29 cellular contexts compared by ENCODE assay signal in the genomic region with DNA sequence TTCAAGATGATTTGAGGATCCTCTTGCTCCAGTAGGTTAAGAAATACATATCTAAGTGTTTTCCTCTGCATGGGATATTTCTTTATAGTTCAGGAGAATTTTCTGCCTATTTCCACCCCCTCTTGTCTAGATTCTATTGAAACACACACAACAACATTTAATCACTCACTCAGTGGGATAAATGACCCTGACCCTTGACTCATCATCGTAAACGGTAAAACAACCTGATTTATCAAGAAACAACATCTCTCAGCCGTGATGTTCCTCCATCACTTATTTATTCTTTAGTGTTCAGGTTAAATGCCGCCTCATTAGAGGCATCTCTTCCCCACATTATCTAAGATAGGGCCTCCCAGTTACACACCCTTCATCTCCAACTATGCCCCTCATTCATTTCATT.
"Had no signal": no experiment of that assay in that cellular context is flagged by ENCODE, and none has a peak within 500 bp of the region (broad histone marks: within the 10 kb centered on the region; RNA-seq: fewer than 3 reads in every experiment).

No MANE protein-coding gene starts in this region.

- H3K4me1 ChIP-seq: adrenal gland, body of pancreas had no signal

- DNase-seq: activated B cell treated with CpG ODN at 0.5 μM for 24 hours; activated CD4-positive, alpha-beta memory T cell treated with anti-CD3 and anti-CD28 coated beads for 36 hours; activated CD4-positive, alpha-beta T cell treated with anti-CD3 and anti-CD28 coated beads for 4 hours; activated CD4-positive, alpha-beta T cell treated with anti-CD3 and anti-CD28 coated beads, Interleukin-2, amount 10 ng/mL, durations not matched to agents 24 days and 14 days; activated CD4-positive, alpha-beta T cell treated with anti-CD3 and anti-CD28 coated beads, Interleukin-2, amount 50 U/mL, for 1 hour; activated CD4-positive, alpha-beta T cell treated with anti-CD3 and anti-CD28 coated beads, Interleukin-2, amount 50 U/mL, for 4 hours; activated CD4-positive, CD25-positive, alpha-beta regulatory T cell treated with anti-CD3 and anti-CD28 coated beads, Interleukin-2, amount 50 U/mL, for 72 hours; activated CD8-positive, alpha-beta memory T cell treated with anti-CD3 and anti-CD28 coated beads, Interleukin-2, amount 50 U/mL, for 4 hours; activated CD8-positive, alpha-beta T cell treated with anti-CD3 and anti-CD28 coated beads for 36 hours; activated effector memory CD4-positive, alpha-beta T cell treated with anti-CD3 and anti-CD28 coated beads, Interleukin-2, amount 50 U/mL, for 16 hours; activated gamma-delta T cell treated with Interleukin-2 at 50 U/mL for 16 hours; activated naive CD4-positive, alpha-beta T cell; activated naive CD4-positive, alpha-beta T cell treated with anti-CD3 and anti-CD28 coated beads for 36 hours; activated naive CD4-positive, alpha-beta T cell treated with anti-CD3 and anti-CD28 coated beads, Interleukin-2, amount 50 U/mL, for 16 hours; activated naive CD8-positive, alpha-beta T cell treated with anti-CD3 and anti-CD28 coated beads for 36 hours; activated T-cell treated with anti-CD3 and anti-CD28 coated beads for 4 hours; activated T-cell treated with anti-CD3 and anti-CD28 coated beads, Interleukin-2, amount 50 U/mL, for 1 hour; activated T-cell treated with anti-CD3 and anti-CD28 coated beads, Interleukin-2, amount 50 U/mL, for 4 hours; activated T-cell treated with anti-CD3 and anti-CD28 coated beads, Interleukin-2, amount 50 U/mL, for 72 hours; adrenal gland; amniotic stem cell; aorta; body of pancreas; caudate nucleus; cerebellar nuclear complex; T-helper 1 cell; T-helper 2 cell; T-helper 9 cell had no signal

- H3K36me3 ChIP-seq: adrenal gland, cardiac muscle cell had no signal

- H3K27me3 ChIP-seq: adrenal gland, body of pancreas, cardiac muscle cell had no signal

- H3K9me3 ChIP-seq: adrenal gland, body of pancreas had no signal

- H3K4me3 ChIP-seq: adrenal gland, body of pancreas, cardiac muscle cell had no signal

- H3K27ac ChIP-seq: adrenal gland, body of pancreas, cardiac muscle cell had no signal
